9 cellular contexts compared by ENCODE assay signal in the genomic region with DNA sequence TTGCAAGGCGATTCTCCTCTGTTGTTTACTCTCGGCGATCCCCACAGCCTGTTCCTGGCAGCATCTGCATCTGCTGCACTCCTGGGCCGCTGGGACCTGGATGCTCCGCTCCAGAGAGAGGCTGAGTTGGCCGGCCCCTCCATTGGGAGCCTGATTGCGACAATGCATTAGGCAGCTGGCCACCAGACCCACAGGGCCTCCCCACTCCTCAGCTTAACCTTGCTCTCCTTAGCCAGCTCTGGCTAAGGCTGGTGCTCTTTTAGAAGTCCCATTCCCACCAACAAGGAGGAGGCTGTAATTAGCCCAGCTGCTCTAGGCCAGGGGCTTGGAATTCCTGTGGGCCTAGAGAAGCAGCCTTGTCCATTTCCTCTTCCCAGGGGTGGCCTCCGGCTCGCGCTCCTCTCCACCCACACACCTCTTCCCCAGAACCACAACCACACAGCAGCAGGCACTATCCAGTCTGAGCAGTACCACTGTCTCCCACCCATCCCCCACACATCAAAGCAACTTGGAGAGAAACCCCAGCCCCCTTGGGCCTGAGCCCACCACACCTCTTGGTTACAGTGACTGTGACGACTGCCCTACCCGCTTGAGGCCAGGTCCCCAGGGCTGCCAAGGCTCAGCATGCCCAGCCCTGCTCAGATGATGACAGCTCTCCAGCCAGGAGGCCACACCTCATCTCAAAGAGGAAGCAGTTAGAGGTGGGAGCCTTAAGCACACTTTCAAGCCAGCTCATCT.
DNase-seq lines count a peak whose midpoint lies in the region; ATAC-seq, FAIRE-seq and TF ChIP-seq lines count a peak whose summit lies in the region.
"Had no signal": no experiment of that assay in that cellular context is flagged by ENCODE, and none has a peak within 500 bp of the region (broad histone marks: within the 10 kb centered on the region; RNA-seq: fewer than 3 reads in every experiment).

No MANE protein-coding gene starts in this region.

- no peak for FAIRE-seq in pancreas (lab: Jason Lieb, UNC)

- no peaks in the 10 kb centered on the region for H3K9me3 ChIP-seq in pancreas
- no peaks in the 10 kb centered on the region for H3K9me3 ChIP-seq in Caco-2

- intact Hi-C loops in pancreas (cut with DNase I) = no loop called here
- intact Hi-C loops in Caco-2 (cut with micrococcal nuclease; ENCODE audit: unreplicated experiment) = no loop called here

- TF ChIP-seq CTCF in GM10248 (IDR thresholded peaks at IDR 0.05; ENCODE audit: control extremely low read depth, extremely low read depth, low read depth, missing control alignments) (no peak), pancreas (IDR thresholded peaks at IDR 0.05) (no peak), Caco-2 (IDR thresholded peaks at IDR 0.05; ENCODE audit: insufficient read depth in 1 of 2, low read depth in 1 of 2, low read length in 1 of 2, severe bottlenecking in 1 of 2, unreplicated experiment in 1 of 2) (no peak)

- WGBS in pancreas, 2 donors = 87 to 88% methylated on average over 12 of the region's 12 CpGs

- H3K9me3 Mint-ChIP-seq in Caco-2 (ENCODE audit: unreplicated experiment) = no peaks in the 10 kb centered on the region

- no peak overlapping the region for H3K27ac Mint-ChIP-seq in Caco-2 (ENCODE audit: unreplicated experiment)

- no peaks in the 10 kb centered on the region for H3K4me1 Mint-ChIP-seq in Caco-2 (ENCODE audit: low read depth, unreplicated experiment)

- CTCF ChIA-PET in GM10248 (lab: Yijun Ruan, JAX) (interaction anchor here (1.0 to 3.8 kb wide), 5 partner anchors 10 to 65 kb away, joined by 3 to 13 read pairs (median 3); no protein-coding TSS in a partner anchor), Caco-2 (lab: Charles Lee) (no interaction called here)

- POLR2A ChIA-PET in GM10248 (lab: Yijun Ruan, JAX) (no interaction called here), Caco-2 (lab: Charles Lee) (no interaction called here)

- in situ Hi-C loops in KBM-7 (cut with MboI; ENCODE audit: low pct_unique_long_range_greater_than_20kb, low sequenced_read_pairs) = no loop called here

- H3K4me1 ChIP-seq in pancreas (no peaks in the 10 kb centered on the region), Caco-2 (no peaks in the 10 kb centered on the region)

- H3K27me3 ChIP-seq in pancreas (no peaks in the 10 kb centered on the region), Caco-2 (replicated peaks; ENCODE audit: control insufficient read depth, insufficient read depth, low read length) (no peaks in the 10 kb centered on the region)

- peak in 3 of 4 donors; percentile 39 to 54 (median 48) for ATAC-seq in pancreas

- peak; percentile 71 for DNase-seq in GM10248 (ENCODE audit: extremely low spot score)
- DNase-seq in KBM-7 = peak; percentile 46
- peak; percentile 48 for DNase-seq in brain pericyte (ENCODE audit: low read depth, low spot score)
- no peak for DNase-seq in pancreas
- no peak for DNase-seq in GM19238 (ENCODE audit: insufficient read length, low spot score)
- DNase-seq in Caco-2 = no peak
- no peak for DNase-seq in medulla oblongata (ENCODE audit: extremely low spot score)
- DNase-seq in 8988T = no peak

- H3K36me3 Mint-ChIP-seq in Caco-2 (ENCODE audit: insufficient read depth, unreplicated experiment) = no peaks in the 10 kb centered on the region

- H3K27me3 Mint-ChIP-seq in Caco-2 (ENCODE audit: insufficient read depth, unreplicated experiment) = no peaks in the 10 kb centered on the region

- H3K4me3 ChIP-seq in pancreas (no peak overlapping the region), Caco-2 (ENCODE audit: low read depth, low read length) (no peak overlapping the region)

- BruUV-seq in Caco-2 (replicated peaks; lab: Mats Ljungman, UMichigan) = no TSS peak

- no peaks in the 10 kb centered on the region for H3K36me3 ChIP-seq in pancreas
- H3K36me3 ChIP-seq in Caco-2 (ENCODE audit: control insufficient read depth, insufficient read depth, low read length) = no peaks in the 10 kb centered on the region

- H3K27ac ChIP-seq in pancreas = no peak overlapping the region
- H3K27ac ChIP-seq: VCaP had no signal

- no peak overlapping the region for H3K4me3 Mint-ChIP-seq in Caco-2 (ENCODE audit: unreplicated experiment)

Comparison
In these comparisons a context has a peak if more than half of its experiments do, and no peak if none do; other contexts are left out.
1. DNase-seq: peak in GM10248 (single experiment), KBM-7 (single experiment) and brain pericyte (single experiment); none in pancreas (0 of 6), GM19238 (single experiment), Caco-2 (0 of 2), medulla oblongata (single experiment) and 8988T (single experiment).